ENCODE assay signal across 8 cellular contexts in genomic region chr3:146543461-146544012, GRCh38. TPM values are rescaled to one million over a fixed set of nuclear protein-coding genes. Genes with fewer than 3 reads are reported as not detected.
DNase-seq lines count a peak whose midpoint lies in the region; ATAC-seq and TF ChIP-seq lines count a peak whose summit lies in the region.

No MANE protein-coding gene starts in this region.

- peaks cover 0 to 22% of the 10 kb centered on the region in 2 experiments; a peak in 2 of 4 replicates for H3K4me1 ChIP-seq in HCT116 (ENCODE audit: control insufficient read depth in 1 of 2, insufficient read depth in 2 of 2, low read length in 2 of 2)
- peaks cover 41% of the 10 kb centered on the region for H3K4me1 ChIP-seq in testis

- TF ChIP-seq CTCF in HCT116 (IDR thresholded peaks at IDR 0.05 in 2 of 3, conservative IDR thresholded peaks at IDR 0.05 in 1 of 3; ENCODE audit: borderline replicate concordance in 1 of 3, insufficient read depth in 1 of 3, low read depth in 2 of 3, low read length in 2 of 3) (no peak), MCF 10A (IDR thresholded peaks at IDR 0.05; ENCODE audit: unreplicated experiment) (no peak), testis (IDR thresholded peaks at IDR 0.05) (no peak)

- no peaks in the 10 kb centered on the region for H3K9me3 ChIP-seq in HCT116 (ENCODE audit: control insufficient read depth in 1 of 2, insufficient read depth in 1 of 2, low read depth in 1 of 2, low read length in 2 of 2)
- no peaks in the 10 kb centered on the region for H3K9me3 ChIP-seq in testis

- RAD21 ChIA-PET in HCT116 (lab: Charles Lee; ENCODE audit: low non-redundant PET in 1 of 2, low total read pairs in 2 of 2, uncharacterized antibody in 2 of 2, unreplicated experiment in 2 of 2), result no interaction called here

- ATAC-seq in HCT116 (no peak), left colon (peak; percentile 29), HG02884 (IDR thresholded peaks at IDR 0.05; ENCODE audit: unreplicated experiment) (no peak)

- H3K27me3 ChIP-seq in HCT116 (ENCODE audit: insufficient read depth, low read length) (no peaks in the 10 kb centered on the region), testis (no peaks in the 10 kb centered on the region)

- TF ChIP-seq RAD21 in HCT116 (IDR thresholded peaks at IDR 0.05; ENCODE audit: low read depth), result no peak

- DNase-seq in DMS 273 (lab: John Stamatoyannopoulos, UW; ENCODE audit: unreplicated experiment), result peak; percentile 47
- DNase-seq in DMS 273 treated with DMSO at 0.1 percent for 48 hours (lab: John Stamatoyannopoulos, UW), result no peak
- DNase-seq in HCT116 (ENCODE audit: low read depth, low spot score), result no peak
- peak; percentile 34 for DNase-seq in NCI-H2029 treated with DMSO at 0.1 percent for 48 hours (lab: John Stamatoyannopoulos, UW)
- peak; percentile 46 for DNase-seq in MCF 10A (ENCODE audit: unreplicated experiment)
- no peak for DNase-seq in left colon
- peak; percentile 54 for DNase-seq in testis

- H3K27me3 Mint-ChIP-seq in MCF 10A (ENCODE audit: insufficient read depth, unreplicated experiment), result no peaks in the 10 kb centered on the region

- H3K36me3 ChIP-seq in HCT116 (ENCODE audit: control insufficient read depth in 1 of 2, insufficient read depth in 2 of 2, low read length in 2 of 2), result no peaks in the 10 kb centered on the region
- H3K36me3 ChIP-seq in testis (ENCODE audit: low read depth, missing control alignments), result no peaks in the 10 kb centered on the region

- H3K27ac ChIP-seq in HCT116 (ENCODE audit: low read depth, low read length), result no peak overlapping the region
- peak overlapping the region; percentile 91 to 98 for H3K27ac ChIP-seq in testis

- no peaks in the 10 kb centered on the region for H3K9me3 Mint-ChIP-seq in MCF 10A (ENCODE audit: unreplicated experiment)

- H3K4me3 ChIP-seq in HCT116 (replicated peaks in 1 of 2; ENCODE audit: low read depth in 1 of 2, low read length in 2 of 2) (peak overlapping the region; percentile 79 to 84), testis (peak overlapping the region; percentile 69 to 79)

- POLR2A ChIA-PET in HCT116 (lab: Charles Lee) (interaction anchor here (1.5 kb wide), 1 partner anchor 39 kb away, joined by 4 read pairs; no protein-coding TSS in a partner anchor), MCF 10A (lab: Yijun Ruan, JAX) (interaction anchor here (0.7 to 4.4 kb wide), 18 partner anchors 8 to 410 kb away, joined by 3 to 33 read pairs (median 5); partner anchors contain the start of gene PLOD2)

- H3K4me3 Mint-ChIP-seq in MCF 10A (ENCODE audit: unreplicated experiment), result peak overlapping the region; percentile 79

- peaks cover 28% of the 10 kb centered on the region for H3K4me1 Mint-ChIP-seq in MCF 10A (ENCODE audit: insufficient read depth, unreplicated experiment)

- no TSS peak for BruUV-seq in HCT116 (replicated peaks; lab: Mats Ljungman, UMichigan)
- BruUV-seq in MCF 10A (replicated peaks; lab: Mats Ljungman, UMichigan), result TSS peak; percentile 26

- peak overlapping the region; percentile 81 for H3K4me2 ChIP-seq in HCT116 (ENCODE audit: low read length)

- H2AFZ ChIP-seq in HCT116 (ENCODE audit: low read depth, low read length, poor library complexity, severe bottlenecking), result no peak overlapping the region

- TF ChIP-seq POLR2A in HCT116 (IDR thresholded peaks at IDR 0.05; ENCODE audit: borderline replicate concordance, extremely low read depth, insufficient read depth, insufficient read length) (no peak), testis (IDR thresholded peaks at IDR 0.05) (no peak)

- H3K79me2 ChIP-seq in HCT116 (ENCODE audit: insufficient read depth, low read length), result peaks cover 57% of the 10 kb centered on the region

- H4K20me1 ChIP-seq in HCT116 (ENCODE audit: insufficient read depth), result no peaks in the 10 kb centered on the region

- WGBS in testis, 2 donors, result 0 to 1% methylated on average over 10 of the region's 10 CpGs

- H3K9me2 ChIP-seq in HCT116 (ENCODE audit: insufficient read depth), result no peaks in the 10 kb centered on the region

- CTCF ChIA-PET in HCT116 (lab: Charles Lee), result no interaction called here
- CTCF ChIA-PET in MCF 10A (lab: Yijun Ruan, JAX), result interaction anchor here (0.6 to 3.3 kb wide), 11 partner anchors 26 to 1403 kb away, joined by 3 to 13 read pairs (median 4); no protein-coding TSS in a partner anchor

- peak overlapping the region; percentile 93 for H3K9ac ChIP-seq in HCT116 (ENCODE audit: low read length)

- H3K36me3 Mint-ChIP-seq in MCF 10A (ENCODE audit: insufficient read depth, unreplicated experiment), result peaks cover 22% of the 10 kb centered on the region

- intact Hi-C loops in HCT116 (cut with micrococcal nuclease), result loop anchor here (5.0 kb wide), 1 partner anchor 36 kb away; no protein-coding TSS in a partner anchor
- intact Hi-C loops in MCF 10A (cut with micrococcal nuclease), result loop anchor here (2.0 to 5.0 kb wide), 2 partner anchors 34 to 41 kb away; no protein-coding TSS in a partner anchor
- intact Hi-C loops in left colon (cut with DNase I, micrococcal nuclease), result no loop called here
- intact Hi-C loops in testis (cut with DNase I; ENCODE audit: low total_unique reads), result no loop called here

- H3K27ac Mint-ChIP-seq in MCF 10A (ENCODE audit: low read depth, unreplicated experiment), result peak overlapping the region; percentile 96

TF ChIP-seq in HCT116, 20 proteins besides CTCF, POLR2A, EP300 and RAD21:
- TF ChIP-seq MAX (IDR thresholded peaks at IDR 0.05), result no peak
TF ChIP-seq in HCT116: peak in this region for 0.

RNA-seq across cellular contexts. Expression of gene PLSCR1, which starts 0.9 kb away (rescaled TPM):
- total RNA-seq in HCT116 (2021; ENCODE audit: unreplicated experiment), result 44.2 TPM
- polyA plus RNA-seq in HCT116 (2012), result 30.7 and 39.2 TPM in 2 replicates
- total RNA-seq in MCF 10A (2022), result 62.8 and 79.2 TPM in 2 replicates
- 100 to 1,000 TPM; 168 to 292 TPM for total RNA-seq in left colon
- 10 to 100 TPM; 46.9 to 83.4 TPM for total RNA-seq in testis
- 32.1 TPM for polyA plus RNA-seq in testis (ENCODE audit: insufficient read depth, low read depth, low replicate concordance)

Comparison
In these comparisons a context has a peak if more than half of its experiments do, and no peak if none do; other contexts are left out.
1. DNase-seq: peak in DMS 273 (single experiment), NCI-H2029 treated with DMSO at 0.1 percent for 48 hours (single experiment), MCF 10A (single experiment) and testis (single experiment); none in DMS 273 treated with DMSO at 0.1 percent for 48 hours (single experiment), HCT116 (single experiment) and left colon (0 of 2).
2. intact Hi-C loops: an anchor here in HCT116 (5.0 kb wide) and MCF 10A (2.0 to 5.0 kb wide); none called in left colon and testis.